Comparison of ENCODE assay signal across 30 cellular contexts in genomic region chr16:31531096-31531495, GRCh38. TPM values are rescaled to one million over a fixed set of nuclear protein-coding genes. Genes with fewer than 3 reads are reported as not detected.
DNase-seq lines count a peak whose midpoint lies in the region; ATAC-seq, FAIRE-seq and TF ChIP-seq lines count a peak whose summit lies in the region.
"Had no signal": no experiment of that assay in that cellular context is flagged by ENCODE, and none has a peak within 500 bp of the region (broad histone marks: within the 10 kb centered on the region; RNA-seq: fewer than 3 reads in every experiment).

No MANE protein-coding gene starts in this region.

- H3K18ac ChIP-seq in H1 (ENCODE audit: extremely low read depth, low read length), result no peak overlapping the region

- BruUV-seq in K562 (replicated peaks; lab: Mats Ljungman, UMichigan), result no TSS peak

- H2BK12ac ChIP-seq in H1 (ENCODE audit: low read depth, low read length), result no peak overlapping the region

- no peak overlapping the region for H2BK20ac ChIP-seq in H1 (ENCODE audit: low read length)

- intact Hi-C loops in K562 (cut with micrococcal nuclease) (no loop called here), kidney (cut with DNase I) (no loop called here), prostate gland (cut with DNase I) (no loop called here)

- H2AK5ac ChIP-seq in H1 (ENCODE audit: low read depth, low read length), result no peak overlapping the region; the same call in 1 of the 2 replicates

- TF ChIP-seq EP300 in K562 (IDR thresholded peaks at IDR 0.05; ENCODE audit: low read length), result no peak
- no peak for TF ChIP-seq EP300 in H1 (IDR thresholded peaks at IDR 0.05; ENCODE audit: borderline replicate concordance in 1 of 2, low read depth in 2 of 2, low read length in 2 of 2)

- peak overlapping the region; percentile 10 for H4K91ac ChIP-seq in H1 (replicated peaks; ENCODE audit: insufficient read length, low read length)

- no peak overlapping the region for H2BK5ac ChIP-seq in H1 (ENCODE audit: low read depth, low read length)

- no peak for TF ChIP-seq POLR2A in K562 (conservative IDR thresholded peaks at IDR 0.05)
- no peak for TF ChIP-seq POLR2A in H1 (IDR thresholded peaks at IDR 0.05; ENCODE audit: control extremely low read depth in 1 of 2, low read depth in 2 of 2, low read length in 2 of 2)
- TF ChIP-seq POLR2A in prostate gland (IDR thresholded peaks at IDR 0.05), result no peak

- peak overlapping the region; percentile 44 for H3K4ac ChIP-seq in H1 (replicated peaks; ENCODE audit: insufficient read length, low read depth, low read length)

- no peak overlapping the region for H2BK120ac ChIP-seq in H1 (replicated peaks; ENCODE audit: low read depth, low read length)

- FAIRE-seq in K562 (lab: Jason Lieb, UNC) (no peak), H1 (lab: Jason Lieb, UNC) (no peak), kidney (lab: Jason Lieb, UNC) (no peak)
- FAIRE-seq: A204.1, GM12878, GM12892, GM18507 had no signal

- H3K79me2 ChIP-seq in K562 (ENCODE audit: control insufficient read depth, insufficient read depth, low read length) (no peaks in the 10 kb centered on the region), H1 (ENCODE audit: control insufficient read depth in 1 of 2, insufficient read depth in 2 of 2, low read length in 2 of 2) (no peaks in the 10 kb centered on the region)

- no peak overlapping the region for H3K56ac ChIP-seq in H1 (replicated peaks; ENCODE audit: insufficient read length, low read depth, low read length)

- in situ Hi-C loops in K562 (cut with MboI), result no loop called here

- H3K27ac ChIP-seq in K562 (ENCODE audit: extremely low read depth, low read depth, low read length) (no peak overlapping the region), H1 (ENCODE audit: low read depth, low read length) (no peak overlapping the region), liver (ENCODE audit: low read depth in 1 of 2, low read length in 2 of 2) (no peak overlapping the region), kidney (ENCODE audit: low read depth in 2 of 2, low read length in 2 of 2) (no peak overlapping the region), prostate gland (no peak overlapping the region)
- H3K27ac ChIP-seq: BLaER1 had no signal

- H3K9me3 ChIP-seq in K562 (replicated peaks; ENCODE audit: control insufficient read depth, insufficient read depth, low read depth, low read length), result 0 out of 2 replicates have a peak, but pooled peaks cover 1% of the 10 kb centered on the region
- no peaks in the 10 kb centered on the region; a peak in 1 of 4 replicates for H3K9me3 ChIP-seq in H1 (ENCODE audit: insufficient read depth in 2 of 2, low read depth in 1 of 2, low read length in 1 of 2)
- no peaks in the 10 kb centered on the region for H3K9me3 ChIP-seq in liver (ENCODE audit: control insufficient read depth in 4 of 4, low read length in 3 of 4)
- no peaks in the 10 kb centered on the region for H3K9me3 ChIP-seq in kidney (ENCODE audit: control insufficient read depth in 1 of 2, low read length in 2 of 2)
- H3K9me3 ChIP-seq in prostate gland, result no peaks in the 10 kb centered on the region
- H3K9me3 ChIP-seq: BE2C had no signal

- 67% methylated on average over 1 of the region's 1 CpG for WGBS in K562 (ENCODE audit: insufficient coverage, low coverage, missing lambda C conversion rate)
- WGBS in H1 (ENCODE audit: extremely low coverage in 1 of 2, insufficient coverage in 1 of 2, insufficient read length in 1 of 2, insufficient replicate concordance in 2 of 2, low coverage in 1 of 2, low lambda C conversion rate in 2 of 2, missing lambda C conversion rate in 1 of 2), 2 experiments, result 100% methylated on average over 1 of the region's 1 CpG; no CpG with 5 or more reads in 1 of the 2 experiments
- WGBS in liver, result 93% methylated on average over 1 of the region's 1 CpG
- 93% methylated on average over 1 of the region's 1 CpG for WGBS in prostate gland

- H3K36me3 ChIP-seq in K562 (ENCODE audit: control insufficient read depth, insufficient read depth, low read length) (no peaks in the 10 kb centered on the region), H1 (ENCODE audit: control insufficient read depth in 2 of 4, insufficient read depth in 4 of 4, low read length in 3 of 4) (no peaks in the 10 kb centered on the region), liver (ENCODE audit: control insufficient read depth in 4 of 4, insufficient read depth in 3 of 4, low read depth in 1 of 4, low read length in 3 of 4) (no peaks in the 10 kb centered on the region), kidney (ENCODE audit: control insufficient read depth in 1 of 2, insufficient read depth in 2 of 2, low read length in 2 of 2) (no peaks in the 10 kb centered on the region), prostate gland (no peaks in the 10 kb centered on the region)
- H3K36me3 ChIP-seq: BE2C, BLaER1 had no signal

- no peak for TF ChIP-seq RAD21 in K562 (CRISPR knock-in tag; conservative IDR thresholded peaks at IDR 0.05 in 1 of 2, IDR thresholded peaks at IDR 0.05 in 1 of 2)
- TF ChIP-seq RAD21 in H1 (IDR thresholded peaks at IDR 0.05 in 1 of 2, conservative IDR thresholded peaks at IDR 0.05 in 1 of 2; ENCODE audit: low read depth in 2 of 2, low read length in 2 of 2), result no peak
- no peak for TF ChIP-seq RAD21 in liver (IDR thresholded peaks at IDR 0.05)

- H3K9ac ChIP-seq in K562 (ENCODE audit: insufficient read depth in 1 of 2, low read depth in 2 of 2, low read length in 2 of 2) (no peak overlapping the region), H1 (replicated peaks in 1 of 4; ENCODE audit: extremely low read depth in 1 of 4, low read depth in 3 of 4, low read length in 3 of 4) (no peak overlapping the region), liver (ENCODE audit: low read depth in 1 of 2, low read length in 2 of 2) (no peak overlapping the region), kidney (ENCODE audit: low read length in 2 of 2) (no peak overlapping the region)
- H3K9ac ChIP-seq: BLaER1 had no signal

- H3K4me3 ChIP-seq in K562 (no peak overlapping the region), H1 (ENCODE audit: extremely low read depth in 1 of 4, insufficient read depth in 2 of 4, low read depth in 3 of 4, low read length in 4 of 4) (no peak overlapping the region), liver (ENCODE audit: low read depth in 1 of 3, low read length in 3 of 3) (no peak overlapping the region), kidney (ENCODE audit: low read length in 2 of 2) (no peak overlapping the region), prostate gland (no peak overlapping the region)
- H3K4me3 ChIP-seq: BLaER1, GM12878 had no signal

- CTCF ChIA-PET in K562 (lab: Yijun Ruan, JAX; ENCODE audit: low intra/inter-chr PET ratio) (no interaction called here), H1 (lab: Charles Lee; ENCODE audit: partially characterized antibody) (interaction anchor here (0.6 to 2.2 kb wide), 3 partner anchors 11 to 246 kb away, joined by 3 to 4 read pairs (median 3); no protein-coding TSS in a partner anchor)

- TF ChIP-seq CTCF in K562 (IDR thresholded peaks at IDR 0.05 in 2 of 3, conservative IDR thresholded peaks at IDR 0.05 in 1 of 3; ENCODE audit: insufficient read depth in 2 of 3, low read depth in 1 of 3, low read length in 3 of 3) (no peak), H1 (IDR thresholded peaks at IDR 0.05; ENCODE audit: control extremely low read depth in 1 of 3, insufficient read depth in 1 of 3, low read depth in 1 of 3, low read length in 3 of 3) (no peak), liver (IDR thresholded peaks at IDR 0.05; ENCODE audit: low read depth, low read length, missing input control) (no peak), kidney (IDR thresholded peaks at IDR 0.05; ENCODE audit: borderline replicate concordance, extremely low read depth, insufficient read depth) (no peak), prostate gland (IDR thresholded peaks at IDR 0.05) (no peak)

- H4K5ac ChIP-seq in H1 (ENCODE audit: insufficient read length, low read depth, low read length), result no peak overlapping the region

- H3K9me1 ChIP-seq in K562 (ENCODE audit: control insufficient read depth, insufficient read depth, low read length), result no peaks in the 10 kb centered on the region

- no peak for DNase-seq in K562 (ENCODE audit: extremely low read depth in 1 of 4, low spot score in 3 of 4)
- DNase-seq in H1 (ENCODE audit: low read depth in 1 of 2, low spot score in 2 of 2), result no peak
- DNase-seq in kidney, result no peak
- no peak for DNase-seq in prostate gland (ENCODE audit: low spot score)
- DNase-seq: 8988T; ACHN; BE2C; C1 segment of cervical spinal cord; CD4-positive, alpha-beta memory T cell; CD4-positive, CD25-positive, alpha-beta regulatory T cell; CD8-positive, alpha-beta memory T cell; COR-L47; DMS 273 treated with DMSO at 0.1 percent for 48 hours; DMS153; DMS53; DMS79; DND-41; EL; GDM1 had no signal

- H3K27me3 ChIP-seq in K562 (ENCODE audit: control insufficient read depth in 2 of 2, insufficient read depth in 2 of 2, low read length in 2 of 2) (no peaks in the 10 kb centered on the region), H1 (replicated peaks in 1 of 4; ENCODE audit: control insufficient read depth in 3 of 4, extremely low read depth in 1 of 4, insufficient read depth in 3 of 4, low read length in 3 of 4) (peaks cover 5 to 31% (median 24%) of the 10 kb centered on the region in 4 experiments), liver (ENCODE audit: control insufficient read depth in 4 of 4, insufficient read depth in 4 of 4, low read length in 3 of 4) (peaks cover 0 to 7% (median 2%) of the 10 kb centered on the region in 4 donors), prostate gland (replicated peaks; ENCODE audit: insufficient read depth) (no peaks in the 10 kb centered on the region)

- H4K20me1 ChIP-seq in K562 (replicated peaks; ENCODE audit: control insufficient read depth, insufficient read depth, low read length) (no peaks in the 10 kb centered on the region), H1 (replicated peaks in 1 of 2; ENCODE audit: control insufficient read depth in 1 of 2, insufficient read depth in 2 of 2, low read length in 2 of 2) (no peaks in the 10 kb centered on the region)
- H4K20me1 ChIP-seq: BLaER1 had no signal

- POLR2A ChIA-PET in K562 (lab: Yijun Ruan, JAX) (no interaction called here), H1 (lab: Charles Lee; ENCODE audit: partially characterized antibody) (interaction anchor here (0.9 to 5.1 kb wide), 3 partner anchors 24 to 43 kb away, joined by 3 to 27 read pairs (median 8); partner anchors contain the start of gene RUSF1)

- H3K23ac ChIP-seq in H1 (ENCODE audit: insufficient read length), result no peak overlapping the region

- no peak overlapping the region for H3K14ac ChIP-seq in H1 (ENCODE audit: insufficient read length)

- peaks cover 9% of the 10 kb centered on the region; the same call in 1 of the 2 replicates for H3K23me2 ChIP-seq in H1 (ENCODE audit: low read depth, low read length)

- no peak overlapping the region for H3K4me2 ChIP-seq in K562 (ENCODE audit: insufficient read depth, low read length)
- H3K4me2 ChIP-seq in H1 (ENCODE audit: insufficient read depth in 1 of 2, low read depth in 2 of 2, low read length in 2 of 2), result no peak overlapping the region; a peak in 1 of 4 replicates
- H3K4me2 ChIP-seq: BLaER1 had no signal

- H3K4me1 ChIP-seq in K562 (replicated peaks in 1 of 2; ENCODE audit: control insufficient read depth in 2 of 2, insufficient read depth in 2 of 2, low read length in 2 of 2) (peaks cover 18 to 24% of the 10 kb centered on the region in 2 experiments; a peak in 4 of 5 replicates), H1 (replicated peaks in 1 of 4; ENCODE audit: control insufficient read depth in 3 of 4, insufficient read depth in 4 of 4, low read length in 3 of 4) (peaks cover 6 to 14% (median 8%) of the 10 kb centered on the region in 4 experiments), liver (ENCODE audit: control insufficient read depth in 4 of 4, insufficient read depth in 4 of 4, low read length in 3 of 4) (no peaks in the 10 kb centered on the region), kidney (ENCODE audit: control insufficient read depth in 1 of 2, insufficient read depth in 1 of 2, low read depth in 1 of 2, low read length in 2 of 2) (peaks cover 0 to 2% of the 10 kb centered on the region in 2 donors), prostate gland (replicated peaks) (no peaks in the 10 kb centered on the region)
- H3K4me1 ChIP-seq: BE2C, BLaER1 had no signal

- H2BK15ac ChIP-seq in H1 (ENCODE audit: low read length), result no peak overlapping the region

- H2AFZ ChIP-seq in K562 (ENCODE audit: low read depth, low read length), result no peak overlapping the region
- no peak overlapping the region for H2AFZ ChIP-seq in H1 (ENCODE audit: low read length)

- ATAC-seq in K562, result no peak
- ATAC-seq: GM12878 had no signal

- H3K79me1 ChIP-seq in H1 (ENCODE audit: low read depth, low read length), result no peaks in the 10 kb centered on the region

- no peak overlapping the region for H4K8ac ChIP-seq in H1 (ENCODE audit: extremely low read depth, insufficient read depth, low read length)

RNA-seq across cellular contexts. Expression of gene AHSP, which starts 3.4 kb away (rescaled TPM):
- 1.1 TPM in 1 of 2 replicates, not detected in the other for total RNA-seq in K562 (2011; cell fraction: chromatin; rRNA removed; ENCODE audit: low replicate concordance)
- 3.0 and 3.4 TPM in 2 replicates for total RNA-seq in K562 (2011; cell fraction: nucleolus; rRNA removed)
- 5.1 TPM in 1 of 2 replicates, not detected in the other for total RNA-seq in K562 (2011; cell fraction: nucleoplasm; rRNA removed)
- total RNA-seq in K562 (2014; rRNA removed) (23.3 and 25.8 TPM in 2 replicates), K562 (2014; rRNA removed; fragmentation: Illumina TruSeq; extraction: Trizol) (18.1 and 21.6 TPM in 2 replicates), K562 (2015; rRNA removed; fragmentation: Illumina TruSeq; extraction: Trizol) (12.0 and 13.0 TPM in 2 replicates), K562 (2021) (21.3 TPM in 2 replicates), liver (1,000 to 10,000 TPM in 1 of 2 donors, not detected in 1; 1,651 TPM), kidney (not detected), prostate gland (not detected)
- polyA plus RNA-seq in K562 (2011; rRNA removed) (6.1 and 6.6 TPM in 2 replicates), K562 (2014; fragmentation: Illumina TruSeq; extraction: Trizol) (23.3 and 45.7 TPM in 2 replicates), K562 (2014; fragmentation: Nextera tagmentation; extraction: Ambion mirVana) (10 to 100 TPM; 82.9 to 99.1 TPM), K562 (2014; rRNA removed) (29.6 and 30.7 TPM in 2 replicates), H1 (2011; rRNA removed) (4.8 and 15.3 TPM in 2 replicates), liver (under 1 TPM in 1 of 2 donors, not detected in 1; 0.48 TPM), kidney (ENCODE audit: insufficient read depth, low read depth, low replicate concordance) (not detected)
- 5.8 and 8.3 TPM in 2 replicates for polyA plus RNA-seq in K562 (2011; cell fraction: cytosol; rRNA removed)
- polyA plus RNA-seq in K562 (2011; cell fraction: nucleus; rRNA removed), result 0.88 and 2.4 TPM in 2 replicates
- 20.2 and 30.0 TPM in 2 replicates for polyA plus RNA-seq in K562 (2012)
- polyA minus RNA-seq in K562 (2011; rRNA and poly(A)+ RNA removed), result 2.7 TPM in 1 of 2 replicates, not detected in the other
- not detected in 2 replicates for polyA minus RNA-seq in K562 (2011; cell fraction: cytosol; rRNA and poly(A)+ RNA removed)
- not detected in 2 replicates for polyA minus RNA-seq in K562 (2011; cell fraction: nucleus; rRNA and poly(A)+ RNA removed)
- 0.91 and 1.4 TPM in 2 replicates for total RNA-seq in H1 (2021; fragmentation: NEBNext Ultra II Directional; extraction: Animal tissue kit (Norgen Biotek cat#: 25700))
- 4.2 TPM for polyA plus RNA-seq in H1 (2011; cell fraction: cytosol; rRNA removed)
- 13.1 TPM for polyA plus RNA-seq in H1 (2011; cell fraction: nucleus; rRNA removed)
- 5.3 to 7.0 TPM (median 6.1 TPM) in 4 replicates for polyA plus RNA-seq in H1 (2012, experiment 1 of 2)
- polyA plus RNA-seq in H1 (2012, experiment 2 of 2), result 4.5 TPM
- 11.1 TPM for polyA plus RNA-seq in H1 (2013, experiment 1 of 2)
- polyA plus RNA-seq in H1 (2013, experiment 2 of 2), result 8.3 TPM
- polyA minus RNA-seq in H1 (2011; rRNA and poly(A)+ RNA removed), result 0.88 and 2.4 TPM in 2 replicates
- not detected for polyA minus RNA-seq in H1 (2011; cell fraction: cytosol; rRNA and poly(A)+ RNA removed)
- not detected for polyA minus RNA-seq in H1 (2011; cell fraction: nucleus; rRNA and poly(A)+ RNA removed)
- total RNA-seq: A673; CD4-positive, alpha-beta memory T cell; CD4-positive, CD25-positive, alpha-beta regulatory T cell; CD8-positive, alpha-beta memory T cell; Daoy; G401; GM12878 had no signal
- polyA plus RNA-seq: AG04450; CD4-positive, alpha-beta memory T cell; CD4-positive, CD25-positive, alpha-beta regulatory T cell; CD8-positive, alpha-beta memory T cell; GM12878 had no signal

RNA-seq across cellular contexts. Expression of gene RUSF1, which starts 22.9 kb away (rescaled TPM):
- total RNA-seq in K562 (2011; cell fraction: chromatin; rRNA removed; ENCODE audit: low replicate concordance), result 95.6 and 204 TPM in 2 replicates
- total RNA-seq in K562 (2011; cell fraction: nucleolus; rRNA removed), result 127 and 145 TPM in 2 replicates
- 113 and 120 TPM in 2 replicates for total RNA-seq in K562 (2011; cell fraction: nucleoplasm; rRNA removed)
- total RNA-seq in K562 (2014; rRNA removed) (27.6 and 35.1 TPM in 2 replicates), K562 (2014; rRNA removed; fragmentation: Illumina TruSeq; extraction: Trizol) (15.8 and 17.8 TPM in 2 replicates), K562 (2015; rRNA removed; fragmentation: Illumina TruSeq; extraction: Trizol) (22.9 and 23.4 TPM in 2 replicates), K562 (2021) (44.1 and 49.8 TPM in 2 replicates), liver (10 to 100 TPM; 47.3 to 73.1 TPM), kidney (69.2 TPM), prostate gland (100 to 1,000 TPM; 142 to 153 TPM)
- polyA plus RNA-seq in K562 (2011; rRNA removed) (46.7 and 74.1 TPM in 2 replicates), K562 (2014; fragmentation: Illumina TruSeq; extraction: Trizol) (43.2 and 54.4 TPM in 2 replicates), K562 (2014; fragmentation: Nextera tagmentation; extraction: Ambion mirVana) (under 1 TPM; 0.80 to 0.89 TPM), K562 (2014; rRNA removed) (52.8 and 54.4 TPM in 2 replicates), H1 (2011; rRNA removed) (33.7 and 53.0 TPM in 2 replicates), liver (10 to 100 TPM; 21.8 to 51.7 TPM), kidney (ENCODE audit: insufficient read depth, low read depth, low replicate concordance) (51.8 TPM)
- polyA plus RNA-seq in K562 (2011; cell fraction: cytosol; rRNA removed), result 66.4 and 70.6 TPM in 2 replicates
- polyA plus RNA-seq in K562 (2011; cell fraction: nucleus; rRNA removed), result 343 and 373 TPM in 2 replicates
- 40.1 and 104 TPM in 2 replicates for polyA plus RNA-seq in K562 (2012)
- 35.6 and 38.8 TPM in 2 replicates for polyA minus RNA-seq in K562 (2011; rRNA and poly(A)+ RNA removed)
- 36.8 and 41.0 TPM in 2 replicates for polyA minus RNA-seq in K562 (2011; cell fraction: cytosol; rRNA and poly(A)+ RNA removed)
- polyA minus RNA-seq in K562 (2011; cell fraction: nucleus; rRNA and poly(A)+ RNA removed), result 50.6 and 81.8 TPM in 2 replicates
- 20.3 and 22.5 TPM in 2 replicates for total RNA-seq in H1 (2021; fragmentation: NEBNext Ultra II Directional; extraction: Animal tissue kit (Norgen Biotek cat#: 25700))
- polyA plus RNA-seq in H1 (2011; cell fraction: cytosol; rRNA removed), result 34.5 TPM
- 88.5 TPM for polyA plus RNA-seq in H1 (2011; cell fraction: nucleus; rRNA removed)
- polyA plus RNA-seq in H1 (2012, experiment 1 of 2), result 19.4 to 40.1 TPM (median 32.8 TPM) in 4 replicates
- polyA plus RNA-seq in H1 (2012, experiment 2 of 2), result 28.2 TPM
- 32.5 TPM for polyA plus RNA-seq in H1 (2013, experiment 1 of 2)
- polyA plus RNA-seq in H1 (2013, experiment 2 of 2), result 34.6 TPM
- 27.5 and 40.1 TPM in 2 replicates for polyA minus RNA-seq in H1 (2011; rRNA and poly(A)+ RNA removed)
- 16.2 TPM for polyA minus RNA-seq in H1 (2011; cell fraction: cytosol; rRNA and poly(A)+ RNA removed)
- 41.8 TPM for polyA minus RNA-seq in H1 (2011; cell fraction: nucleus; rRNA and poly(A)+ RNA removed)

RNA-seq across cellular contexts. Expression of gene SLC5A2, which starts 48.2 kb away (rescaled TPM):
- total RNA-seq in K562 (2011; cell fraction: chromatin; rRNA removed; ENCODE audit: low replicate concordance), result not detected in 2 replicates
- not detected in 2 replicates for total RNA-seq in K562 (2011; cell fraction: nucleolus; rRNA removed)
- total RNA-seq in K562 (2011; cell fraction: nucleoplasm; rRNA removed), result not detected in 2 replicates
- total RNA-seq in K562 (2014; rRNA removed) (not detected in 2 replicates), K562 (2014; rRNA removed; fragmentation: Illumina TruSeq; extraction: Trizol) (not detected in 2 replicates), K562 (2015; rRNA removed; fragmentation: Illumina TruSeq; extraction: Trizol) (not detected in 2 replicates), K562 (2021) (0.07 TPM in 1 of 2 replicates, not detected in the other), liver (under 1 TPM in 1 of 2 donors, not detected in 1; 0.14 TPM), kidney (4.8 TPM), prostate gland (under 1 TPM; 0.55 to 0.62 TPM)
- polyA plus RNA-seq in K562 (2011; rRNA removed) (not detected in 2 replicates), K562 (2014; fragmentation: Illumina TruSeq; extraction: Trizol) (not detected in 2 replicates), K562 (2014; fragmentation: Nextera tagmentation; extraction: Ambion mirVana) (1 to 10 TPM; 2.2 to 2.7 TPM), K562 (2014; rRNA removed) (not detected in 2 replicates), H1 (2011; rRNA removed) (4.1 and 4.4 TPM in 2 replicates), liver (1 to 10 TPM in 1 of 2 donors, under 1 TPM in 1; 0.93 to 8.1 TPM), kidney (ENCODE audit: insufficient read depth, low read depth, low replicate concordance) (208 TPM)
- 0.03 TPM in 1 of 2 replicates, not detected in the other for polyA plus RNA-seq in K562 (2011; cell fraction: cytosol; rRNA removed)
- not detected in 2 replicates for polyA plus RNA-seq in K562 (2011; cell fraction: nucleus; rRNA removed)
- polyA plus RNA-seq in K562 (2012), result 0.56 and 2.4 TPM in 2 replicates
- not detected in 2 replicates for polyA minus RNA-seq in K562 (2011; rRNA and poly(A)+ RNA removed)
- not detected in 2 replicates for polyA minus RNA-seq in K562 (2011; cell fraction: cytosol; rRNA and poly(A)+ RNA removed)
- polyA minus RNA-seq in K562 (2011; cell fraction: nucleus; rRNA and poly(A)+ RNA removed), result not detected in 2 replicates
- total RNA-seq in H1 (2021; fragmentation: NEBNext Ultra II Directional; extraction: Animal tissue kit (Norgen Biotek cat#: 25700)), result 0.56 and 1.1 TPM in 2 replicates
- 2.4 TPM for polyA plus RNA-seq in H1 (2011; cell fraction: cytosol; rRNA removed)
- 5.1 TPM for polyA plus RNA-seq in H1 (2011; cell fraction: nucleus; rRNA removed)
- polyA plus RNA-seq in H1 (2012, experiment 1 of 2), result 3.1 to 5.5 TPM (median 4.1 TPM) in 4 replicates
- 2.7 TPM for polyA plus RNA-seq in H1 (2012, experiment 2 of 2)
- polyA plus RNA-seq in H1 (2013, experiment 1 of 2), result 1.0 TPM
- 0.77 TPM for polyA plus RNA-seq in H1 (2013, experiment 2 of 2)
- polyA minus RNA-seq in H1 (2011; rRNA and poly(A)+ RNA removed), result 1.4 and 1.8 TPM in 2 replicates
- polyA minus RNA-seq in H1 (2011; cell fraction: cytosol; rRNA and poly(A)+ RNA removed), result 0.81 TPM
- 5.9 TPM for polyA minus RNA-seq in H1 (2011; cell fraction: nucleus; rRNA and poly(A)+ RNA removed)
- total RNA-seq: A673, Daoy, G401, GM12878 had no signal
- polyA plus RNA-seq: AG04450, CD14-positive monocyte had no signal

RNA-seq across cellular contexts. Expression of gene TGFB1I1, which starts 59.1 kb away (rescaled TPM):
- 0.44 and 0.81 TPM in 2 replicates for total RNA-seq in K562 (2011; cell fraction: chromatin; rRNA removed; ENCODE audit: low replicate concordance)
- 1.2 and 1.4 TPM in 2 replicates for total RNA-seq in K562 (2011; cell fraction: nucleolus; rRNA removed)
- total RNA-seq in K562 (2011; cell fraction: nucleoplasm; rRNA removed), result 0.73 and 0.92 TPM in 2 replicates
- total RNA-seq in K562 (2014; rRNA removed) (0.53 and 0.91 TPM in 2 replicates), K562 (2014; rRNA removed; fragmentation: Illumina TruSeq; extraction: Trizol) (0.11 and 0.29 TPM in 2 replicates), K562 (2015; rRNA removed; fragmentation: Illumina TruSeq; extraction: Trizol) (0.25 and 0.26 TPM in 2 replicates), K562 (2021) (0.64 and 0.85 TPM in 2 replicates), liver (1 to 10 TPM; 4.2 to 6.8 TPM), kidney (54.4 TPM), prostate gland (100 to 1,000 TPM in 1 of 2 donors, 10 to 100 TPM in 1; 62.0 to 115 TPM)
- polyA plus RNA-seq in K562 (2011; rRNA removed) (0.04 and 0.08 TPM in 2 replicates), K562 (2014; fragmentation: Illumina TruSeq; extraction: Trizol) (0.62 and 0.73 TPM in 2 replicates), K562 (2014; fragmentation: Nextera tagmentation; extraction: Ambion mirVana) (under 1 TPM; 0.06 TPM), K562 (2014; rRNA removed) (0.19 and 0.54 TPM in 2 replicates), H1 (2011; rRNA removed) (4.8 and 5.6 TPM in 2 replicates), liver (1 to 10 TPM; 4.9 to 8.3 TPM), kidney (ENCODE audit: insufficient read depth, low read depth, low replicate concordance) (27.5 TPM)
- polyA plus RNA-seq in K562 (2011; cell fraction: cytosol; rRNA removed), result 0.25 and 0.67 TPM in 2 replicates
- 0.22 and 0.28 TPM in 2 replicates for polyA plus RNA-seq in K562 (2011; cell fraction: nucleus; rRNA removed)
- polyA plus RNA-seq in K562 (2012), result 0.72 and 1.9 TPM in 2 replicates
- polyA minus RNA-seq in K562 (2011; rRNA and poly(A)+ RNA removed), result not detected in 2 replicates
- polyA minus RNA-seq in K562 (2011; cell fraction: cytosol; rRNA and poly(A)+ RNA removed), result 1.4 TPM in 1 of 2 replicates, not detected in the other
- polyA minus RNA-seq in K562 (2011; cell fraction: nucleus; rRNA and poly(A)+ RNA removed), result 0.22 TPM in 1 of 2 replicates, not detected in the other
- 5.8 and 7.0 TPM in 2 replicates for total RNA-seq in H1 (2021; fragmentation: NEBNext Ultra II Directional; extraction: Animal tissue kit (Norgen Biotek cat#: 25700))
- polyA plus RNA-seq in H1 (2011; cell fraction: cytosol; rRNA removed), result 2.8 TPM
- 5.2 TPM for polyA plus RNA-seq in H1 (2011; cell fraction: nucleus; rRNA removed)
- polyA plus RNA-seq in H1 (2012, experiment 1 of 2), result 3.1 to 6.8 TPM (median 6.4 TPM) in 4 replicates
- 6.7 TPM for polyA plus RNA-seq in H1 (2012, experiment 2 of 2)
- 5.6 TPM for polyA plus RNA-seq in H1 (2013, experiment 1 of 2)
- 5.3 TPM for polyA plus RNA-seq in H1 (2013, experiment 2 of 2)
- 1.4 and 3.4 TPM in 2 replicates for polyA minus RNA-seq in H1 (2011; rRNA and poly(A)+ RNA removed)
- polyA minus RNA-seq in H1 (2011; cell fraction: cytosol; rRNA and poly(A)+ RNA removed), result 4.8 TPM
- 5.4 TPM for polyA minus RNA-seq in H1 (2011; cell fraction: nucleus; rRNA and poly(A)+ RNA removed)
- polyA plus RNA-seq: CD8-positive, alpha-beta memory T cell had no signal
